8 cellular contexts compared by ENCODE assay signal in genomic region chr12:98424726-98425401, GRCh38.
A peak's percentile ranks its signal among the peaks of the same experiment; 100 is the strongest.
DNase-seq lines count a peak whose midpoint lies in the region; ATAC-seq and TF ChIP-seq lines count a peak whose summit lies in the region.

No MANE protein-coding gene starts in this region.

- H3K27ac Mint-ChIP-seq in activated B cell treated with CpG ODN at 0.5 μM for 24 hours: no peak overlapping the region

- CTCF ChIA-PET in activated B cell treated with CpG ODN at 0.5 μM for 24 hours (lab: Charles Lee): interaction anchor here (1.4 to 2.3 kb wide), 4 partner anchors 13 to 108 kb away, joined by 3 to 9 read pairs (median 4); partner anchors contain the start of gene TMPO

- H3K4me1 ChIP-seq in right lobe of liver: no peaks in the 10 kb centered on the region

- H3K4me1 Mint-ChIP-seq in activated B cell treated with CpG ODN at 0.5 μM for 24 hours: peaks cover 2% of the 10 kb centered on the region

- H3K27me3 ChIP-seq in right lobe of liver: no peaks in the 10 kb centered on the region

- no peaks in the 10 kb centered on the region for H3K9me3 ChIP-seq in right lobe of liver

- intact Hi-C loops in activated B cell treated with CpG ODN at 0.5 μM for 24 hours (cut with micrococcal nuclease) (loop anchor here (1.0 to 10.0 kb wide), 6 partner anchors 28 to 570 kb away; no protein-coding TSS in a partner anchor), right lobe of liver (cut with DNase I) (no loop called here)

- no peak overlapping the region for H3K4me3 Mint-ChIP-seq in activated B cell treated with CpG ODN at 0.5 μM for 24 hours

- H3K36me3 Mint-ChIP-seq in activated B cell treated with CpG ODN at 0.5 μM for 24 hours (ENCODE audit: low read depth): no peaks in the 10 kb centered on the region

- no peaks in the 10 kb centered on the region for H3K36me3 ChIP-seq in right lobe of liver

- H3K27me3 Mint-ChIP-seq in activated B cell treated with CpG ODN at 0.5 μM for 24 hours: peaks cover 2% of the 10 kb centered on the region

- TF ChIP-seq POLR2A in right lobe of liver (IDR thresholded peaks at IDR 0.05): no peak

- no peaks in the 10 kb centered on the region for H3K9me3 Mint-ChIP-seq in activated B cell treated with CpG ODN at 0.5 μM for 24 hours

- DNase-seq in AG09319 (ENCODE audit: extremely low read depth, low read depth): peak; percentile 47
- peak; percentile 57 for DNase-seq in NCI-H2227 (lab: John Stamatoyannopoulos, UW; ENCODE audit: unreplicated experiment)
- no peak for DNase-seq in activated B cell treated with CpG ODN at 0.5 μM for 24 hours
- DNase-seq in dedifferentiated amniotic fluid mesenchymal stem cell (ENCODE audit: extremely low spot score): peak; percentile 87
- peak in 2 of 3 donors; percentile 55 to 62 for DNase-seq in right lobe of liver
- DNase-seq in stimulated activated CD8-positive, alpha-beta memory T cell treated with anti-CD3 and anti-CD28 coated beads, Interleukin-15, amount 100 ng/mL, for 1 hour (ENCODE audit: low read depth): peak; percentile 9

- WGBS in right lobe of liver (ENCODE audit: insufficient coverage, low coverage, low lambda C conversion rate, missing lambda C conversion rate): 19% methylated on average over 9 of the region's 9 CpGs

- peak; percentile 66 for TF ChIP-seq CTCF in AG09319 (IDR thresholded peaks at IDR 0.05; ENCODE audit: low read depth, low read length)
- TF ChIP-seq CTCF in activated B cell treated with CpG ODN at 0.5 μM for 24 hours (IDR thresholded peaks at IDR 0.05): no peak
- TF ChIP-seq CTCF in right lobe of liver (IDR thresholded peaks at IDR 0.05): peak; percentile 69 to 75 (median 72)

- POLR2A ChIA-PET in activated B cell treated with CpG ODN at 0.5 μM for 24 hours (lab: Charles Lee): no interaction called here

- ATAC-seq in GM18870 (IDR thresholded peaks at IDR 0.05; ENCODE audit: unreplicated experiment) (peak; percentile 76), HG03135 (IDR thresholded peaks at IDR 0.05; ENCODE audit: unreplicated experiment) (peak; percentile 87), activated B cell treated with CpG ODN at 0.5 μM for 24 hours (ENCODE audit: low read depth) (peak; percentile 37), right lobe of liver (peak; percentile 89 to 98 (median 92))

- no peak overlapping the region for H3K27ac ChIP-seq in right lobe of liver

- H3K4me3 ChIP-seq in right lobe of liver: no peak overlapping the region

Comparison
In these comparisons a context has a peak if more than half of its experiments do, and no peak if none do; other contexts are left out.
1. ATAC-seq: peak in every context shown above with its lines; median percentile 92 in right lobe of liver; 87 in HG03135; 76 in GM18870; 37 in activated B cell treated with CpG ODN at 0.5 μM for 24 hours.